In the genomic region with DNA sequence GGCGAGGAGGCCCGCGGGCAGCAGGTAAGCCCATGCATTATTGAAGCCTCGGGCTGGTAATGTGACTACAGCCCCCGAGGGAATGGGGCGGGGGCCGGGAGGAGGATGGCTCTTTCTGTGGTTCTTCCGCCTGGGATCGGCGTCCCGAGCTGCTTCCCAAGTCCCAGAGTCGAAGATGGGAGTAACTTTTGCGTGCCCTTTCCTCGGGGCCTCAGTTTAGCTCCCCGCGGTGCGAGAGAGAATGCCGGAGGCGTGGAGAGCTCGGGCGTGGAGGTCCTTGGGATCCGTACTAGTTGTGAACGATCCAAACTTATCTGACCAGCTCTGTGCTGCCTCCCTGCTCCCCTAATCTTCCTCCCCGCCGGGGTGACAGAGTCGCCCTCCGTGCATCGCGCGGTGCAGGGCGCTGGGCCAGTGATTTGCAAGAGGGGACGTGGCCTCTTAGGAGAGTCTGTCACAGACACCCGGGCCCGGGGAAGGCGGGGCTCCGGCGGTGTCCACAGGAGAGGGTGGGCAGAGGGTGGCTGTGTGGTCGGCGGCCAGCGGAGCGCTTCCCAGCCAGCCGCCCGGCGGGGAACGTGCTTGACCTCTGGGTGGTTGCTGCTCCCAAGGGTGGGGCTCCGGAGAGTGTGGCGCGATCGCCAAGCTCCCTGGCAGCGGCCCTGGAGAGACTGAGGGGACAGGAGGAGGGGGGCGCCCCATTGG, we compare ENCODE assay signal across 8 cellular contexts. TPM values are rescaled to one million over a fixed set of nuclear protein-coding genes. Genes with fewer than 3 reads are reported as not detected.
DNase-seq lines count a peak whose midpoint lies in the region; ATAC-seq and TF ChIP-seq lines count a peak whose summit lies in the region.

No MANE protein-coding gene starts in this region.

- peak overlapping the region; percentile 90 for H3K4me3 Mint-ChIP-seq in activated CD4-positive, alpha-beta memory T cell treated with anti-CD3 and anti-CD28 coated beads for 36 hours

- H3K9me2 ChIP-seq in Loucy (replicated peaks; ENCODE audit: low read depth, low read length): no peaks in the 10 kb centered on the region

- peak overlapping the region; percentile 99 for H2AFZ ChIP-seq in Loucy (ENCODE audit: low read length)

- H3K4me1 ChIP-seq in Loucy (ENCODE audit: insufficient read depth, low read length, poor library complexity, severe bottlenecking) (peaks cover 33% of the 10 kb centered on the region), endocrine pancreas (ENCODE audit: control insufficient read depth, insufficient read depth, low read length) (peaks cover 7% of the 10 kb centered on the region)

- peaks cover 13% of the 10 kb centered on the region for H4K20me1 ChIP-seq in Loucy (ENCODE audit: insufficient read depth, low read length, poor library complexity, severe bottlenecking)

- CTCF ChIA-PET in activated CD4-positive, alpha-beta memory T cell treated with anti-CD3 and anti-CD28 coated beads for 36 hours (lab: Charles Lee): interaction anchor here (0.7 to 1.8 kb wide), 5 partner anchors 12 to 196 kb away, joined by 4 to 6 read pairs (median 6); no protein-coding TSS in a partner anchor

- H3K79me2 ChIP-seq in Loucy (ENCODE audit: insufficient read depth, low read length): peaks cover 34% of the 10 kb centered on the region

- intact Hi-C loops in activated CD4-positive, alpha-beta memory T cell treated with anti-CD3 and anti-CD28 coated beads for 36 hours (cut with micrococcal nuclease): loop anchor here (1.0 to 5.0 kb wide), 7 partner anchors 25 to 181 kb away; no protein-coding TSS in a partner anchor

- ATAC-seq in GM21528 (IDR thresholded peaks at IDR 0.05; ENCODE audit: low FRiP score, unreplicated experiment) (peak; percentile 42), GM21367 (IDR thresholded peaks at IDR 0.05; ENCODE audit: unreplicated experiment) (no peak)

- H3F3A ChIP-seq in Loucy (ENCODE audit: low read depth): peaks cover 3% of the 10 kb centered on the region; the same call in 1 of the 2 replicates

- H3K4me1 Mint-ChIP-seq in activated CD4-positive, alpha-beta memory T cell treated with anti-CD3 and anti-CD28 coated beads for 36 hours (ENCODE audit: low read depth): peaks cover 16% of the 10 kb centered on the region

- peaks cover 10% of the 10 kb centered on the region for H3K27me3 Mint-ChIP-seq in activated CD4-positive, alpha-beta memory T cell treated with anti-CD3 and anti-CD28 coated beads for 36 hours

- no peak overlapping the region for H3K27ac Mint-ChIP-seq in activated CD4-positive, alpha-beta memory T cell treated with anti-CD3 and anti-CD28 coated beads for 36 hours

- H3K9me3 ChIP-seq in Loucy (ENCODE audit: insufficient read depth, low read depth, low read length) (no peaks in the 10 kb centered on the region), endocrine pancreas (ENCODE audit: control insufficient read depth, low read length) (no peaks in the 10 kb centered on the region)

- H3K36me3 Mint-ChIP-seq in activated CD4-positive, alpha-beta memory T cell treated with anti-CD3 and anti-CD28 coated beads for 36 hours: no peaks in the 10 kb centered on the region

- H3K9me3 Mint-ChIP-seq in activated CD4-positive, alpha-beta memory T cell treated with anti-CD3 and anti-CD28 coated beads for 36 hours: no peaks in the 10 kb centered on the region

- TF ChIP-seq CTCF in Loucy (conservative IDR thresholded peaks at IDR 0.05; ENCODE audit: low read length): no peak

- H3K4me3 ChIP-seq in Loucy (ENCODE audit: low read length, poor library complexity, severe bottlenecking): peak overlapping the region; percentile 76
- H3K4me3 ChIP-seq in endocrine pancreas (ENCODE audit: control insufficient read depth, insufficient read depth, low read length): peak overlapping the region; percentile 69

- peak overlapping the region; percentile 94 for H3K4me2 ChIP-seq in Loucy (ENCODE audit: low read depth, low read length, poor library complexity, severe bottlenecking)

- H3K9ac ChIP-seq in Loucy (ENCODE audit: low read depth, low read length, poor library complexity, severe bottlenecking): peak overlapping the region; percentile 82
- peak overlapping the region; percentile 79 for H3K9ac ChIP-seq in endocrine pancreas (ENCODE audit: control insufficient read depth, insufficient read depth, low read length)

- H3K36me3 ChIP-seq in Loucy (ENCODE audit: insufficient read depth, low read length): no peaks in the 10 kb centered on the region
- no peaks in the 10 kb centered on the region for H3K36me3 ChIP-seq in endocrine pancreas (ENCODE audit: control insufficient read depth, insufficient read depth, low read length)

- POLR2A ChIA-PET in activated CD4-positive, alpha-beta memory T cell treated with anti-CD3 and anti-CD28 coated beads for 36 hours (lab: Charles Lee): interaction anchor here (0.7 to 1.1 kb wide), 3 partner anchors 20 to 220 kb away, joined by 3 read pairs; no protein-coding TSS in a partner anchor

- H3K27me3 ChIP-seq in Loucy (ENCODE audit: insufficient read depth, low read length, poor library complexity, severe bottlenecking) (no peaks in the 10 kb centered on the region), endocrine pancreas (ENCODE audit: control insufficient read depth, insufficient read depth, low read length) (no peaks in the 10 kb centered on the region)

- DNase-seq in COLO668 (lab: John Stamatoyannopoulos, UW; ENCODE audit: unreplicated experiment): peak; percentile 72
- peak; percentile 52 for DNase-seq in activated CD4-positive, alpha-beta memory T cell treated with anti-CD3 and anti-CD28 coated beads for 36 hours
- peak; percentile 48 for DNase-seq in medulla oblongata (ENCODE audit: extremely low spot score)
- peak; percentile 21 for DNase-seq in stimulated activated naive CD4-positive, alpha-beta T cell treated with Interleukin-2 at 50 U/mL for 16 hours (lab: John Stamatoyannopoulos, UW)

RNA-seq across cellular contexts. Expression of a gene that starts 0.8 kb away (rescaled TPM):
- total RNA-seq in activated CD4-positive, alpha-beta memory T cell treated with anti-CD3 and anti-CD28 coated beads for 36 hours: 10 to 100 TPM; 37.8 to 38.1 TPM

Comparison
In these comparisons a context has a peak if more than half of its experiments do, and no peak if none do; other contexts are left out.
1. DNase-seq: peak in every context shown above with its lines; median percentile 72 in COLO668; 52 in activated CD4-positive, alpha-beta memory T cell treated with anti-CD3 and anti-CD28 coated beads for 36 hours; 48 in medulla oblongata; 21 in stimulated activated naive CD4-positive, alpha-beta T cell treated with Interleukin-2 at 50 U/mL for 16 hours.